Comparison of ENCODE assay signal across 14 cellular contexts in the genomic region with DNA sequence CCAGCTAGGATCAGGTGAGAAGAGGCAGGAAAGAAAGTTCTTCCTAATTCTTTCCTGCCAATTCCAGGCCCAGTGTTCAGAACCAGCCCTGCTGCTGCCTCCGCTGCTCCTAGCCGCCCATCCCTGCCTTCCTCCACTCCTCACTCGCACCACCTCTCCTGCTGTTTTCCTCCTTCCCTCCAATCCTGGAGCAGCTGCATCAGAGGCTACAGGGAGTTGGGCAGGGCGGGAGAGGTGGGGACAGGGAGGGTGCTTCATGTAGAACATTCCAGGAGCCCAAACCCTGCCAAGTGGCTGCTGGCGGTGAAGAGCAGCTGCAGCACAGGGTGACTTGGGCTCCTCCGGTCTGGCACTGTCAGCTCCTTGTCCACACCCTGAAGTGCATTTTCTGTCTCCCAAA.
DNase-seq lines count a peak whose midpoint lies in the region; ATAC-seq, FAIRE-seq and TF ChIP-seq lines count a peak whose summit lies in the region.
"Had no signal": no experiment of that assay in that cellular context is flagged by ENCODE, and none has a peak within 500 bp of the region (broad histone marks: within the 10 kb centered on the region; RNA-seq: fewer than 3 reads in every experiment).

No MANE protein-coding gene starts in this region.

- WGBS in HepG2 (ENCODE audit: low lambda C conversion rate) = 90% methylated on average over 6 of the region's 6 CpGs
- 79% methylated on average over 4 of the region's 6 CpGs for WGBS in SK-N-SH (ENCODE audit: low lambda C conversion rate)

- H3K27ac ChIP-seq in GM23338 (ENCODE audit: low read depth) = no peak overlapping the region
- H3K27ac ChIP-seq in HepG2 (ENCODE audit: extremely low read length, insufficient read depth, low read length) = no peak overlapping the region
- peak overlapping the region; percentile 59 for H3K27ac ChIP-seq in skeletal muscle tissue (ENCODE audit: low read depth, low read length)
- H3K27ac ChIP-seq in SK-N-SH (ENCODE audit: low read depth in 2 of 2, low read length in 1 of 2) = no peak overlapping the region
- H3K27ac ChIP-seq: VCaP had no signal

- no peak for FAIRE-seq in HepG2 (lab: Jason Lieb, UNC)

- H3K9ac ChIP-seq in HepG2 (ENCODE audit: insufficient read depth, low read depth, low read length) (no peak overlapping the region), skeletal muscle tissue (ENCODE audit: low read depth in 1 of 3, low read length in 3 of 3) (peak overlapping the region in 1 of 3 donors; percentile 74), SK-N-SH (no peak overlapping the region)

- no TSS peak for BruUV-seq in HepG2 (replicated peaks; lab: Mats Ljungman, UMichigan)

- H3K9me2 ChIP-seq in GM23338 (ENCODE audit: insufficient read depth) (no peaks in the 10 kb centered on the region), SK-N-SH (no peaks in the 10 kb centered on the region)

- TF ChIP-seq EP300 in HepG2 (IDR thresholded peaks at IDR 0.05; ENCODE audit: low read depth in 2 of 2, low read length in 2 of 2) (no peak), HepG2 (CRISPR knock-in tag; IDR thresholded peaks at IDR 0.05; ENCODE audit: borderline replicate concordance) (no peak), SK-N-SH (IDR thresholded peaks at IDR 0.05; ENCODE audit: borderline replicate concordance in 1 of 2, low read depth in 1 of 2, low read length in 1 of 2) (no peak)

- H3K4me1 Mint-ChIP-seq in GM23338 = peaks cover 13% of the 10 kb centered on the region; the same call in 2 of the 3 replicates
- H3K4me1 Mint-ChIP-seq in natural killer cell = no peaks in the 10 kb centered on the region
- H3K4me1 Mint-ChIP-seq: activated naive CD8-positive, alpha-beta T cell treated with anti-CD3 and anti-CD28 coated beads, Interleukin-2, amount 10 ng/mL, durations not matched to agents 7 days and 5 days; naive thymus-derived CD4-positive, alpha-beta T cell had no signal

- H3K27me3 ChIP-seq in GM23338 (ENCODE audit: insufficient read depth) = no peaks in the 10 kb centered on the region
- H3K27me3 ChIP-seq in HepG2 (ENCODE audit: control insufficient read depth in 1 of 2, insufficient read depth in 2 of 2, low read length in 2 of 2) = no peaks in the 10 kb centered on the region
- H3K27me3 ChIP-seq in skeletal muscle tissue (ENCODE audit: control insufficient read depth in 3 of 3, insufficient read depth in 3 of 3, low read length in 3 of 3) = no peaks in the 10 kb centered on the region
- H3K27me3 ChIP-seq in SK-N-SH (ENCODE audit: insufficient read depth) = no peaks in the 10 kb centered on the region

- no peaks in the 10 kb centered on the region for H3K9me3 ChIP-seq in HepG2 (ENCODE audit: low read length)
- no peaks in the 10 kb centered on the region for H3K9me3 ChIP-seq in skeletal muscle tissue (ENCODE audit: control insufficient read depth in 3 of 3, low read length in 3 of 3)
- H3K9me3 ChIP-seq in SK-N-SH = no peaks in the 10 kb centered on the region

- CTCF ChIA-PET in HepG2 (lab: Yijun Ruan, JAX; ENCODE audit: low intra/inter-chr PET ratio, low total read pairs) = no interaction called here
- CTCF ChIA-PET in SK-N-SH (lab: Yijun Ruan, JAX) = interaction anchor here (1.3 to 1.6 kb wide), 4 partner anchors 10 to 60 kb away, joined by 3 to 8 read pairs (median 4); no protein-coding TSS in a partner anchor

- intact Hi-C loops in HepG2 (cut with micrococcal nuclease; ENCODE audit: unreplicated experiment) = no loop called here
- intact Hi-C loops in natural killer cell (cut with micrococcal nuclease) = no loop called here

- TF ChIP-seq RAD21 in HepG2 (CRISPR knock-in tag; IDR thresholded peaks at IDR 0.05) (no peak), SK-N-SH (IDR thresholded peaks at IDR 0.05; ENCODE audit: low read length) (no peak)

- TF ChIP-seq CTCF in GM23338 (conservative IDR thresholded peaks at IDR 0.05; ENCODE audit: low read depth in 2 of 2) (no peak), epithelial cell of esophagus (IDR thresholded peaks at IDR 0.05; ENCODE audit: insufficient read depth, low read depth, low read length, missing control alignments) (no peak), HepG2 (CRISPR knock-in tag; IDR thresholded peaks at IDR 0.05) (no peak), natural killer cell (IDR thresholded peaks at IDR 0.05) (no peak), SK-N-SH (IDR thresholded peaks at IDR 0.05) (no peak)

- H3K4me3 Mint-ChIP-seq in GM23338 = no peak overlapping the region
- H3K4me3 Mint-ChIP-seq in natural killer cell = no peak overlapping the region
- H3K4me3 Mint-ChIP-seq: activated naive CD8-positive, alpha-beta T cell treated with anti-CD3 and anti-CD28 coated beads, Interleukin-2, amount 10 ng/mL, durations not matched to agents 7 days and 5 days; naive thymus-derived CD4-positive, alpha-beta T cell had no signal

- no peaks in the 10 kb centered on the region for H3K36me3 Mint-ChIP-seq in GM23338 (ENCODE audit: low read depth)
- H3K36me3 Mint-ChIP-seq in natural killer cell = no peaks in the 10 kb centered on the region
- H3K36me3 Mint-ChIP-seq: activated naive CD8-positive, alpha-beta T cell treated with anti-CD3 and anti-CD28 coated beads, Interleukin-2, amount 10 ng/mL, durations not matched to agents 7 days and 5 days; naive thymus-derived CD4-positive, alpha-beta T cell had no signal

- H2AFZ ChIP-seq in GM23338 = no peak overlapping the region
- no peak overlapping the region for H2AFZ ChIP-seq in HepG2 (ENCODE audit: low read length)
- H2AFZ ChIP-seq in SK-N-SH (ENCODE audit: low read depth) = no peak overlapping the region

- H4K20me1 ChIP-seq in GM23338 (replicated peaks; ENCODE audit: insufficient read depth) (no peaks in the 10 kb centered on the region), HepG2 (ENCODE audit: insufficient read depth, low read length) (peaks cover 11% of the 10 kb centered on the region; the same call in 1 of the 2 replicates), SK-N-SH (ENCODE audit: insufficient read depth) (peaks cover 27% of the 10 kb centered on the region; the same call in 1 of the 2 replicates)

- POLR2A ChIA-PET in HepG2 (lab: Yijun Ruan, JAX) = no interaction called here
- POLR2A ChIA-PET in SK-N-SH (lab: Yijun Ruan, JAX) = no interaction called here

- H3K36me3 ChIP-seq in GM23338 (ENCODE audit: insufficient read depth) = no peaks in the 10 kb centered on the region
- H3K36me3 ChIP-seq in HepG2 (replicated peaks in 1 of 2; ENCODE audit: control insufficient read depth in 1 of 2, insufficient read depth in 2 of 2, low read length in 2 of 2) = peaks cover 6 to 16% of the 10 kb centered on the region in 2 experiments; a peak in 4 of 5 replicates
- peaks cover 49 to 79% (median 56%) of the 10 kb centered on the region in 3 donors for H3K36me3 ChIP-seq in skeletal muscle tissue (ENCODE audit: control insufficient read depth in 3 of 3, insufficient read depth in 3 of 3, low read length in 3 of 3)
- H3K36me3 ChIP-seq in SK-N-SH (replicated peaks in 1 of 2; ENCODE audit: control insufficient read depth in 1 of 2, insufficient read depth in 2 of 2, low read length in 1 of 2) = peaks cover 22 to 36% of the 10 kb centered on the region in 2 experiments

- H3K9me3 Mint-ChIP-seq in GM23338 (no peaks in the 10 kb centered on the region), natural killer cell (no peaks in the 10 kb centered on the region)
- H3K9me3 Mint-ChIP-seq: activated naive CD8-positive, alpha-beta T cell treated with anti-CD3 and anti-CD28 coated beads, Interleukin-2, amount 10 ng/mL, durations not matched to agents 7 days and 5 days; naive thymus-derived CD4-positive, alpha-beta T cell had no signal

- H3K27ac Mint-ChIP-seq in GM23338 (0 out of 2 replicates have a peak overlapping the region, but pooled peaks have one; percentile 2), natural killer cell (no peak overlapping the region)
- H3K27ac Mint-ChIP-seq: activated naive CD8-positive, alpha-beta T cell treated with anti-CD3 and anti-CD28 coated beads, Interleukin-2, amount 10 ng/mL, durations not matched to agents 7 days and 5 days; naive thymus-derived CD4-positive, alpha-beta T cell had no signal

- no peak for DNase-seq in GM23338 (ENCODE audit: low spot score)
- DNase-seq in epithelial cell of esophagus (ENCODE audit: low read depth) = peak; percentile 18
- DNase-seq in HepG2 (ENCODE audit: low spot score) = no peak
- no peak for DNase-seq in natural killer cell
- no peak for DNase-seq in NCI-H345 treated with DMSO at 0.1 percent for 48 hours (lab: John Stamatoyannopoulos, UW; ENCODE audit: unreplicated experiment)
- DNase-seq in SK-N-SH = no peak
- DNase-seq in DMS 273 treated with DMSO at 0.1 percent for 48 hours (lab: John Stamatoyannopoulos, UW) = no peak
- DNase-seq: activated naive CD8-positive, alpha-beta T cell treated with anti-CD3 and anti-CD28 coated beads, Interleukin-2, amount 10 ng/mL, durations not matched to agents 7 days and 5 days; naive thymus-derived CD4-positive, alpha-beta T cell; NCI-H1092 treated with DMSO at 0.1 percent for 48 hours; NCI-H345 had no signal

- TF ChIP-seq POLR2A in HepG2 (IDR thresholded peaks at IDR 0.05; ENCODE audit: insufficient read depth in 1 of 2, low read depth in 2 of 2, low read length in 2 of 2) = no peak

- H3K4me1 ChIP-seq in GM23338 (ENCODE audit: insufficient read depth) = no peaks in the 10 kb centered on the region
- no peaks in the 10 kb centered on the region for H3K4me1 ChIP-seq in HepG2 (ENCODE audit: insufficient read depth, low read length)
- peaks cover 69 to 96% (median 95%) of the 10 kb centered on the region in 3 donors for H3K4me1 ChIP-seq in skeletal muscle tissue (ENCODE audit: control insufficient read depth in 3 of 3, insufficient read depth in 3 of 3, low read length in 3 of 3)
- H3K4me1 ChIP-seq in SK-N-SH (ENCODE audit: control insufficient read depth in 1 of 2, insufficient read depth in 2 of 2, low read depth in 1 of 2, low read length in 1 of 2) = no peaks in the 10 kb centered on the region; a peak in 1 of 4 replicates

- H3K4me3 ChIP-seq in GM23338 (no peak overlapping the region), epithelial cell of esophagus (ENCODE audit: low read length) (no peak overlapping the region), HepG2 (replicated peaks in 1 of 3; ENCODE audit: insufficient read depth in 1 of 3, low read depth in 2 of 3, low read length in 3 of 3) (no peak overlapping the region), skeletal muscle tissue (ENCODE audit: low read length in 3 of 3) (no peak overlapping the region), SK-N-SH (ENCODE audit: low read depth in 2 of 2, low read length in 1 of 2) (no peak overlapping the region)
- H3K4me3 ChIP-seq: skin epidermis had no signal

- in situ Hi-C loops in HepG2 (cut with HindIII; ENCODE audit: extremely low pct_ligation_motif_present, low pct_unique_long_range_greater_than_20kb) = no loop called here

- H3F3A ChIP-seq in GM23338 (replicated peaks; ENCODE audit: low read depth) (no peaks in the 10 kb centered on the region), SK-N-SH (replicated peaks; ENCODE audit: insufficient read depth) (peaks cover 3% of the 10 kb centered on the region)

- peaks cover 7% of the 10 kb centered on the region for H3K27me3 Mint-ChIP-seq in GM23338 (ENCODE audit: insufficient read depth, low read depth, poor library complexity)
- H3K27me3 Mint-ChIP-seq in natural killer cell (ENCODE audit: low read depth in 2 of 2) = peaks cover 0 to 4% of the 10 kb centered on the region in 2 donors

- no peak overlapping the region for H3K4me2 ChIP-seq in GM23338
- no peak overlapping the region for H3K4me2 ChIP-seq in HepG2 (ENCODE audit: low read depth, low read length)
- H3K4me2 ChIP-seq in SK-N-SH = no peak overlapping the region

- H3K79me2 ChIP-seq in GM23338 (replicated peaks; ENCODE audit: insufficient read depth) (no peaks in the 10 kb centered on the region), HepG2 (ENCODE audit: insufficient read depth, low read length) (no peaks in the 10 kb centered on the region), SK-N-SH (ENCODE audit: insufficient read depth) (no peaks in the 10 kb centered on the region)

- peak; percentile 25; the same call in 2 of the 3 replicates for ATAC-seq in GM23338
- no peak for ATAC-seq in HepG2
- no peak for ATAC-seq in natural killer cell
- ATAC-seq: naive thymus-derived CD4-positive, alpha-beta T cell had no signal
